ENCODE assay signal across 8 cellular contexts in the genomic region with DNA sequence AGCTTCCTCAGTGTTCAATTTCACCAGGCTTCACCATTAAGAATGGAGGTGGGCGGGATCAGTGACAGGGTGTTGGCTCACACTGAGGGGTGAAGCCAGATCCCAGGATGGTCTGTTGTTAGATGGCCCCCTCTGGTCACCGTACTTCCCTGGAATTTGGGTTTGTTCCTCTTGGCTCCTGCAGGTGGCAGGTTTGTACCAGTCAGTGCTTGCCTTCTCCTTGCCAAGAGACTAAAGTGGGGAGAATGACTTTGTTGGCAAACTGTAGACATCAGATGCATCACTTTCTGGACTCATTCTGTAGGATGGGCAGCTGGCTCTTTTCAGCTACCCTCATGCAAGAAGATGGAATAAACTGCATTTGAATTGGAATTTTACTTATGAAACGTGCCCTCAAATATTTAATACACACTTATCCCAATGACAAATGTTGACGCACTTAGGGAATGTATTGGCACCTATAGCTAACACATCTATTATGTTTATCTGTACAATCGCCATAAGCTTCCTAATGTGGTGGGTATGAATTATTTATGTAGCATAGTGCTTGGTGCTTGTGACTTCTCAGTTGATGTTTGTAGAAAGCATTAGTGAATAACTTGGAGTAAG. TPM values are rescaled to one million over a fixed set of nuclear protein-coding genes. Genes with fewer than 3 reads are reported as not detected.
DNase-seq lines count a peak whose midpoint lies in the region; ATAC-seq and TF ChIP-seq lines count a peak whose summit lies in the region.

No MANE protein-coding gene starts in this region.

- H3K9me3 ChIP-seq in MG63 (no peaks in the 10 kb centered on the region), left ventricle myocardium inferior (replicated peaks) (no peaks in the 10 kb centered on the region)

- H3K27me3 Mint-ChIP-seq in activated T-cell treated with anti-CD3 and anti-CD28 coated beads, Interleukin-2, amount 50 U/mL, for 72 hours (ENCODE audit: low read depth): peaks cover 13% of the 10 kb centered on the region
- H3K27me3 Mint-ChIP-seq in activated T-cell treated with anti-CD3 and anti-CD28 coated beads, Interleukin-2, amount 50 U/mL, for 24 hours: no peaks in the 10 kb centered on the region
- H3K27me3 Mint-ChIP-seq in WTC11 (ENCODE audit: low read depth): no peaks in the 10 kb centered on the region

- H3K4me1 Mint-ChIP-seq in activated T-cell treated with anti-CD3 and anti-CD28 coated beads, Interleukin-2, amount 50 U/mL, for 72 hours (ENCODE audit: low read depth): peaks cover 5% of the 10 kb centered on the region
- peaks cover 2% of the 10 kb centered on the region for H3K4me1 Mint-ChIP-seq in activated T-cell treated with anti-CD3 and anti-CD28 coated beads, Interleukin-2, amount 50 U/mL, for 24 hours (ENCODE audit: low read depth)
- H3K4me1 Mint-ChIP-seq in WTC11: peaks cover 5% of the 10 kb centered on the region; the same call in 1 of the 2 replicates

- H3K27ac ChIP-seq in left ventricle myocardium inferior (replicated peaks): no peak overlapping the region

- no peak overlapping the region for H3K27ac Mint-ChIP-seq in activated T-cell treated with anti-CD3 and anti-CD28 coated beads, Interleukin-2, amount 50 U/mL, for 72 hours
- H3K27ac Mint-ChIP-seq in activated T-cell treated with anti-CD3 and anti-CD28 coated beads, Interleukin-2, amount 50 U/mL, for 24 hours: no peak overlapping the region
- H3K27ac Mint-ChIP-seq in WTC11: no peak overlapping the region

- H3K27me3 ChIP-seq in MG63: no peaks in the 10 kb centered on the region
- H3K27me3 ChIP-seq in left ventricle myocardium inferior (ENCODE audit: low read depth): peaks cover 8% of the 10 kb centered on the region

- H3K36me3 Mint-ChIP-seq in activated T-cell treated with anti-CD3 and anti-CD28 coated beads, Interleukin-2, amount 50 U/mL, for 72 hours (ENCODE audit: insufficient read depth in 2 of 2): no peaks in the 10 kb centered on the region
- no peaks in the 10 kb centered on the region for H3K36me3 Mint-ChIP-seq in activated T-cell treated with anti-CD3 and anti-CD28 coated beads, Interleukin-2, amount 50 U/mL, for 24 hours (ENCODE audit: low read depth)
- H3K36me3 Mint-ChIP-seq in WTC11: no peaks in the 10 kb centered on the region

- peak in 1 of 2 donors; percentile 17 for DNase-seq in activated T-cell treated with anti-CD3 and anti-CD28 coated beads, Interleukin-2, amount 50 U/mL, for 72 hours
- no peak for DNase-seq in activated T-cell treated with anti-CD3 and anti-CD28 coated beads, Interleukin-2, amount 50 U/mL, for 24 hours
- DNase-seq in MG63 (peak; percentile 82), WTC11 (ENCODE audit: low spot score) (peak; percentile 65), left ventricle myocardium inferior (no peak), GM19238 (ENCODE audit: insufficient read length, low spot score) (no peak)
- DNase-seq in stimulated activated CD4-positive, alpha-beta T cell treated with anti-CD3 and anti-CD28 coated beads, Interleukin-4, amount 100 ng/mL, for 1 hour: peak; percentile 7

- H3K9me3 Mint-ChIP-seq in activated T-cell treated with anti-CD3 and anti-CD28 coated beads, Interleukin-2, amount 50 U/mL, for 72 hours: no peaks in the 10 kb centered on the region
- H3K9me3 Mint-ChIP-seq in activated T-cell treated with anti-CD3 and anti-CD28 coated beads, Interleukin-2, amount 50 U/mL, for 24 hours: no peaks in the 10 kb centered on the region
- no peaks in the 10 kb centered on the region for H3K9me3 Mint-ChIP-seq in WTC11

- POLR2A ChIA-PET in WTC11 (lab: Charles Lee): no interaction called here

- no peaks in the 10 kb centered on the region for H3K4me1 ChIP-seq in left ventricle myocardium inferior

- CTCF ChIA-PET in WTC11 (lab: Charles Lee): interaction anchor here (0.9 to 1.8 kb wide), 6 partner anchors 30 to 574 kb away, joined by 3 to 12 read pairs (median 4); no protein-coding TSS in a partner anchor

- no peak overlapping the region for H3K4me3 Mint-ChIP-seq in activated T-cell treated with anti-CD3 and anti-CD28 coated beads, Interleukin-2, amount 50 U/mL, for 72 hours
- no peak overlapping the region for H3K4me3 Mint-ChIP-seq in activated T-cell treated with anti-CD3 and anti-CD28 coated beads, Interleukin-2, amount 50 U/mL, for 24 hours
- H3K4me3 Mint-ChIP-seq in WTC11: no peak overlapping the region

- H3K36me3 ChIP-seq in MG63 (no peaks in the 10 kb centered on the region), left ventricle myocardium inferior (no peaks in the 10 kb centered on the region)

- peak; percentile 25 to 42 for ATAC-seq in activated T-cell treated with anti-CD3 and anti-CD28 coated beads, Interleukin-2, amount 50 U/mL, for 72 hours (replicated peaks in 1 of 2)
- ATAC-seq in WTC11 (peak; percentile 100), HG02885 (IDR thresholded peaks at IDR 0.05; ENCODE audit: poor library complexity, unreplicated experiment) (no peak)

- TF ChIP-seq CTCF in WTC11 (IDR thresholded peaks at IDR 0.05): peak; percentile 63
- TF ChIP-seq CTCF in left ventricle myocardium inferior (IDR thresholded peaks at IDR 0.05; ENCODE audit: borderline replicate concordance): peak; percentile 69

- H3K4me3 ChIP-seq in MG63 (no peak overlapping the region), left ventricle myocardium inferior (no peak overlapping the region)

- intact Hi-C loops in left ventricle myocardium inferior (cut with micrococcal nuclease): no loop called here

TF ChIP-seq in WTC11, 78 proteins besides CTCF, POLR2A, EP300 and RAD21:
- TF ChIP-seq TEAD1 (CRISPR knock-in tag; IDR thresholded peaks at IDR 0.05) (peak; percentile 76; the same call in 1 of the 2 replicates), ATF1 (CRISPR knock-in tag; IDR thresholded peaks at IDR 0.05) (no peak), TEAD4 (CRISPR knock-in tag; IDR thresholded peaks at IDR 0.05) (peak; percentile 76; the same call in 1 of the 2 replicates)

RNA-seq across cellular contexts. Expression of a gene that starts 31.4 kb away (rescaled TPM):
- 1 to 10 TPM in 1 of 2 donors, under 1 TPM in 1; 0.74 to 3.4 TPM for total RNA-seq in activated T-cell treated with anti-CD3 and anti-CD28 coated beads, Interleukin-2, amount 50 U/mL, for 72 hours
- total RNA-seq in MG63 (2014; rRNA removed; shearing (Covaris generic); ENCODE audit: low replicate concordance): not detected in 2 replicates
- total RNA-seq in WTC11 (2021): not detected in 3 replicates
- total RNA-seq in left ventricle myocardium inferior: 0.27 TPM

Comparison
In these comparisons a context has a peak if more than half of its experiments do, and no peak if none do; other contexts are left out.
1. DNase-seq: peak in MG63 (single experiment), WTC11 (single experiment) and stimulated activated CD4-positive, alpha-beta T cell treated with anti-CD3 and anti-CD28 coated beads, Interleukin-4, amount 100 ng/mL, for 1 hour (single experiment); none in activated T-cell treated with anti-CD3 and anti-CD28 coated beads, Interleukin-2, amount 50 U/mL, for 24 hours (single experiment), left ventricle myocardium inferior (single experiment) and GM19238 (single experiment).